In genomic region chr12:14545144-14546124, GRCh38 we compare ENCODE assay signal across 17 cellular contexts. TPM values are rescaled to one million over a fixed set of nuclear protein-coding genes. Genes with fewer than 3 reads are reported as not detected.
DNase-seq lines count a peak whose midpoint lies in the region; ATAC-seq and TF ChIP-seq lines count a peak whose summit lies in the region.
"Had no signal": no experiment of that assay in that cellular context is flagged by ENCODE, and none has a peak within 500 bp of the region (broad histone marks: within the 10 kb centered on the region; RNA-seq: fewer than 3 reads in every experiment).

No MANE protein-coding gene starts in this region.

- ATAC-seq in left colon (peak; percentile 77), GM18873 (IDR thresholded peaks at IDR 0.05; ENCODE audit: low FRiP score, unreplicated experiment) (no peak)
- ATAC-seq: GM12878, GM23338, HCT116, T-helper 17 cell had no signal

- H3K4me1 ChIP-seq in BE2C, result no peaks in the 10 kb centered on the region

- CTCF ChIA-PET in activated CD4-positive, alpha-beta memory T cell treated with anti-CD3 and anti-CD28 coated beads, Interleukin-2, amount 10 ng/mL, durations not matched to agents 7 days and 5 days (lab: Charles Lee), result no interaction called here

- H3K27me3 Mint-ChIP-seq in activated CD4-positive, alpha-beta memory T cell treated with anti-CD3 and anti-CD28 coated beads, Interleukin-2, amount 10 ng/mL, durations not matched to agents 7 days and 5 days, result no peaks in the 10 kb centered on the region
- H3K27me3 Mint-ChIP-seq: B cell had no signal

- H3K27ac Mint-ChIP-seq in activated CD4-positive, alpha-beta memory T cell treated with anti-CD3 and anti-CD28 coated beads, Interleukin-2, amount 10 ng/mL, durations not matched to agents 7 days and 5 days, result no peak overlapping the region
- H3K27ac Mint-ChIP-seq: B cell; CD4-positive, alpha-beta T cell; GM23338; T-helper 17 cell had no signal

- H3K4me3 Mint-ChIP-seq in activated CD4-positive, alpha-beta memory T cell treated with anti-CD3 and anti-CD28 coated beads, Interleukin-2, amount 10 ng/mL, durations not matched to agents 7 days and 5 days, result no peak overlapping the region
- H3K4me3 Mint-ChIP-seq: B cell; CD4-positive, alpha-beta T cell; GM23338; T-helper 17 cell had no signal

- no peaks in the 10 kb centered on the region for H3K9me3 Mint-ChIP-seq in activated CD4-positive, alpha-beta memory T cell treated with anti-CD3 and anti-CD28 coated beads, Interleukin-2, amount 10 ng/mL, durations not matched to agents 7 days and 5 days
- H3K9me3 Mint-ChIP-seq: CD4-positive, alpha-beta T cell; GM23338 had no signal

- intact Hi-C loops in left colon (cut with DNase I, micrococcal nuclease), result no loop called here

- no peaks in the 10 kb centered on the region for H3K9me3 ChIP-seq in BE2C

- H3K27me3 ChIP-seq in BE2C, result no peaks in the 10 kb centered on the region

- no peaks in the 10 kb centered on the region for H3K36me3 Mint-ChIP-seq in activated CD4-positive, alpha-beta memory T cell treated with anti-CD3 and anti-CD28 coated beads, Interleukin-2, amount 10 ng/mL, durations not matched to agents 7 days and 5 days (ENCODE audit: low read depth)

- H3K4me1 Mint-ChIP-seq in activated CD4-positive, alpha-beta memory T cell treated with anti-CD3 and anti-CD28 coated beads, Interleukin-2, amount 10 ng/mL, durations not matched to agents 7 days and 5 days, result no peaks in the 10 kb centered on the region
- H3K4me1 Mint-ChIP-seq: GM23338, T-helper 17 cell had no signal

- TF ChIP-seq CTCF in BE2C (IDR thresholded peaks at IDR 0.05; ENCODE audit: low read depth, low read length), result no peak
- no peak for TF ChIP-seq CTCF in GM20000 (IDR thresholded peaks at IDR 0.05; ENCODE audit: extremely low read depth, missing control alignments)

- POLR2A ChIA-PET in activated CD4-positive, alpha-beta memory T cell treated with anti-CD3 and anti-CD28 coated beads, Interleukin-2, amount 10 ng/mL, durations not matched to agents 7 days and 5 days (lab: Charles Lee), result no interaction called here

- peak; percentile 30 for DNase-seq in BE2C
- DNase-seq in COLO668 (lab: John Stamatoyannopoulos, UW; ENCODE audit: unreplicated experiment), result peak; percentile 40
- peak; percentile 10 for DNase-seq in NCI-H510A (lab: John Stamatoyannopoulos, UW)
- DNase-seq in left colon, result peak; percentile 50 to 51
- no peak for DNase-seq in activated CD4-positive, alpha-beta memory T cell treated with anti-CD3 and anti-CD28 coated beads, Interleukin-2, amount 10 ng/mL, durations not matched to agents 7 days and 5 days
- no peak for DNase-seq in GM20000 (ENCODE audit: low spot score)
- DNase-seq: CD4-positive, alpha-beta T cell; GDM1; KBM-7; NCI-H1694; NCI-H524 treated with DMSO at 0.1 percent for 48 hours; T-helper 17 cell had no signal

- no peak overlapping the region for H3K4me3 ChIP-seq in BE2C (ENCODE audit: low read depth, low read length)
- H3K4me3 ChIP-seq: GM12878, GM23338 had no signal

- no peaks in the 10 kb centered on the region for H3K36me3 ChIP-seq in BE2C

RNA-seq across cellular contexts. Expression of gene PLBD1, which starts 22.2 kb away (rescaled TPM):
- 0.46 TPM for polyA plus RNA-seq in BE2C (2012; ENCODE audit: insufficient read depth, insufficient read length, low read depth)
- 10 to 100 TPM; 58.0 to 65.5 TPM for total RNA-seq in left colon
- not detected for total RNA-seq in activated CD4-positive, alpha-beta memory T cell treated with anti-CD3 and anti-CD28 coated beads, Interleukin-2, amount 10 ng/mL, durations not matched to agents 7 days and 5 days

Comparison
In these comparisons a context has a peak if more than half of its experiments do, and no peak if none do; other contexts are left out.
1. DNase-seq: peak in BE2C (single experiment), COLO668 (single experiment), NCI-H510A (single experiment) and left colon (2 of 2); none in activated CD4-positive, alpha-beta memory T cell treated with anti-CD3 and anti-CD28 coated beads, Interleukin-2, amount 10 ng/mL, durations not matched to agents 7 days and 5 days (single experiment) and GM20000 (single experiment).
2. RNA of gene PLBD1, which starts 22.2 kb away (total RNA-seq): 58.0 to 65.5 TPM in left colon; not detected in activated CD4-positive, alpha-beta memory T cell treated with anti-CD3 and anti-CD28 coated beads, Interleukin-2, amount 10 ng/mL, durations not matched to agents 7 days and 5 days; every median in the first group is over 10 times any median in the second.